26 cellular contexts compared by ENCODE assay signal in the genomic region with DNA sequence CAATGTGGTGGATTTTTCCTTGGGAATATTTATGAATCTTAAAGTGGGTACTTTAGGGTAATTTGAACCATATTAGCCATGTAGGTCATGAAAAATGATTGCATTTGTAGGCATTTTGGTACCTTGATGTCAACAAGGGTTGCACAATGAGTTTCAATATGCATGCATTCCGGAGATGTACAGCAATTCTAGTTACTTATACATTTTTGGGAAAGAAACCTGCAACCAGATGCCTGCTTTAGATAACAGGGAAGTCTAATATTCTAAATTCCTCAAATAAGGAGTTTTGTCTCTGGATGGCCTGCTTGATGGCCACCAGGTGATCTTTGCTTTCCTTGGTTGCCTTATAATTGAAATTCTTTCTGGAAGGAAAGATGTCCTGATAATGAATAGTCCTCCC.
A peak's percentile ranks its signal among the peaks of the same experiment; 100 is the strongest.
DNase-seq lines count a peak whose midpoint lies in the region; ATAC-seq and TF ChIP-seq lines count a peak whose summit lies in the region.
"Had no signal": no experiment of that assay in that cellular context is flagged by ENCODE, and none has a peak within 500 bp of the region (broad histone marks: within the 10 kb centered on the region; RNA-seq: fewer than 3 reads in every experiment).

No MANE protein-coding gene starts in this region.

- H3K36me3 ChIP-seq in trophoblast cell (ENCODE audit: control insufficient read depth in 1 of 2, insufficient read depth in 2 of 2, low read length in 2 of 2) (no peaks in the 10 kb centered on the region), transverse colon (no peaks in the 10 kb centered on the region)
- H3K36me3 ChIP-seq: BE2C, BLaER1 had no signal

- TF ChIP-seq CTCF in transverse colon (IDR thresholded peaks at IDR 0.05) = no peak

- no peak overlapping the region for H3K14ac ChIP-seq in trophoblast cell (ENCODE audit: low read length)

- in situ Hi-C loops in transverse colon (cut with MboI; ENCODE audit: low pct_ligation_motif_present in 1 of 4, low pct_unique_long_range_greater_than_20kb in 1 of 4, low sequenced_read_pairs in 3 of 4) = no loop called here

- no peak overlapping the region for H2AK5ac ChIP-seq in trophoblast cell (ENCODE audit: low read length)

- no peaks in the 10 kb centered on the region for H3K27me3 Mint-ChIP-seq in activated T-cell treated with anti-CD3 and anti-CD28 coated beads, Interleukin-2, amount 50 U/mL, for 72 hours (ENCODE audit: low read depth)
- no peaks in the 10 kb centered on the region for H3K27me3 Mint-ChIP-seq in activated T-cell treated with anti-CD3 and anti-CD28 coated beads, Interleukin-2, amount 50 U/mL, for 4 hours (ENCODE audit: low read depth)
- no peaks in the 10 kb centered on the region for H3K27me3 Mint-ChIP-seq in memory B cell
- H3K27me3 Mint-ChIP-seq: CD4-positive, alpha-beta memory T cell; CD4-positive, CD25-positive, alpha-beta regulatory T cell had no signal

- H3K27me3 ChIP-seq in trophoblast cell (ENCODE audit: insufficient read depth, low read length) = no peaks in the 10 kb centered on the region
- H3K27me3 ChIP-seq in transverse colon = no peaks in the 10 kb centered on the region
- H3K27me3 ChIP-seq: BE2C, BLaER1 had no signal

- peaks cover 29% of the 10 kb centered on the region for H3K79me1 ChIP-seq in trophoblast cell (ENCODE audit: low read length)

- no peak overlapping the region for H3K9ac ChIP-seq in trophoblast cell (ENCODE audit: low read length)
- H3K9ac ChIP-seq: BLaER1 had no signal

- ATAC-seq in activated T-cell treated with anti-CD3 and anti-CD28 coated beads, Interleukin-2, amount 50 U/mL, for 72 hours (replicated peaks in 1 of 2) = no peak
- no peak for ATAC-seq in activated T-cell treated with anti-CD3 and anti-CD28 coated beads, Interleukin-2, amount 50 U/mL, for 4 hours
- no peak for ATAC-seq in memory B cell (ENCODE audit: low read depth)
- ATAC-seq: A549 had no signal

- H3K9me3 Mint-ChIP-seq in activated T-cell treated with anti-CD3 and anti-CD28 coated beads, Interleukin-2, amount 50 U/mL, for 72 hours = no peaks in the 10 kb centered on the region
- H3K9me3 Mint-ChIP-seq in activated T-cell treated with anti-CD3 and anti-CD28 coated beads, Interleukin-2, amount 50 U/mL, for 4 hours = no peaks in the 10 kb centered on the region
- no peaks in the 10 kb centered on the region for H3K9me3 Mint-ChIP-seq in memory B cell

- no peak overlapping the region for H3K23ac ChIP-seq in trophoblast cell (ENCODE audit: low read length)

- no peak for TF ChIP-seq POLR2A in transverse colon (IDR thresholded peaks at IDR 0.05)

- no peak overlapping the region for H3K4me3 ChIP-seq in trophoblast cell (ENCODE audit: low read depth, low read length)
- no peak overlapping the region for H3K4me3 ChIP-seq in transverse colon
- H3K4me3 ChIP-seq: A549, BLaER1, GM12878 had no signal

- peaks cover 1% of the 10 kb centered on the region for H3K79me2 ChIP-seq in trophoblast cell (ENCODE audit: control insufficient read depth, insufficient read depth, low read length, poor library complexity)

- no peak overlapping the region for H3K4me3 Mint-ChIP-seq in activated T-cell treated with anti-CD3 and anti-CD28 coated beads, Interleukin-2, amount 50 U/mL, for 72 hours
- no peak overlapping the region for H3K4me3 Mint-ChIP-seq in activated T-cell treated with anti-CD3 and anti-CD28 coated beads, Interleukin-2, amount 50 U/mL, for 4 hours
- no peak overlapping the region for H3K4me3 Mint-ChIP-seq in memory B cell
- H3K4me3 Mint-ChIP-seq: CD14-positive monocyte; CD4-positive, alpha-beta memory T cell; CD4-positive, CD25-positive, alpha-beta regulatory T cell; CD8-positive, alpha-beta memory T cell had no signal

- no peak overlapping the region for H3K4ac ChIP-seq in trophoblast cell (ENCODE audit: low read depth, low read length)

- H3K9me3 ChIP-seq in trophoblast cell (ENCODE audit: insufficient read depth, low read depth, low read length) (no peaks in the 10 kb centered on the region), transverse colon (no peaks in the 10 kb centered on the region)
- H3K9me3 ChIP-seq: A549, BE2C, BLaER1 had no signal

- no peak for DNase-seq in activated T-cell treated with anti-CD3 and anti-CD28 coated beads, Interleukin-2, amount 50 U/mL, for 72 hours
- no peak for DNase-seq in activated T-cell treated with anti-CD3 and anti-CD28 coated beads, Interleukin-2, amount 50 U/mL, for 4 hours
- DNase-seq in memory B cell (ENCODE audit: low spot score in 2 of 2) (no peak), trophoblast cell (peak; percentile 58 to 93), transverse colon (no peak), cerebellar nuclear complex (lab: John Stamatoyannopoulos, UW) (no peak)
- no peak for DNase-seq in stimulated activated CD4-positive, alpha-beta T cell treated with anti-CD3 and anti-CD28 coated beads, Interleukin-2, amount 100 ng/mL, for 24 hours
- DNase-seq: AML-193; BE2C; C1 segment of cervical spinal cord; CD4-positive, alpha-beta memory T cell; CD8-positive, alpha-beta memory T cell; COR-L47; DMS 273 treated with DMSO at 0.1 percent for 48 hours; DMS153; DMS53; DMS79; DND-41; EL; GDM1 had no signal

- no peaks in the 10 kb centered on the region for H3K4me1 Mint-ChIP-seq in activated T-cell treated with anti-CD3 and anti-CD28 coated beads, Interleukin-2, amount 50 U/mL, for 72 hours (ENCODE audit: low read depth)
- H3K4me1 Mint-ChIP-seq in activated T-cell treated with anti-CD3 and anti-CD28 coated beads, Interleukin-2, amount 50 U/mL, for 4 hours (ENCODE audit: low read depth) = peaks cover 1% of the 10 kb centered on the region
- H3K4me1 Mint-ChIP-seq in memory B cell = peaks cover 50% of the 10 kb centered on the region
- H3K4me1 Mint-ChIP-seq: CD8-positive, alpha-beta memory T cell had no signal

- H3K18ac ChIP-seq in trophoblast cell (ENCODE audit: low read length) = no peak overlapping the region

- intact Hi-C loops in transverse colon (cut with DNase I; ENCODE audit: low total_unique reads) = no loop called here

- no peak overlapping the region for H2BK5ac ChIP-seq in trophoblast cell (ENCODE audit: low read depth, low read length, poor library complexity)

- no peak overlapping the region for H4K91ac ChIP-seq in trophoblast cell (ENCODE audit: low read depth, low read length)

- H4K12ac ChIP-seq in trophoblast cell (ENCODE audit: low read depth, low read length) = no peak overlapping the region

- H2BK12ac ChIP-seq in trophoblast cell (ENCODE audit: low read length) = no peak overlapping the region

- peak overlapping the region; percentile 10 for H3K27ac Mint-ChIP-seq in activated T-cell treated with anti-CD3 and anti-CD28 coated beads, Interleukin-2, amount 50 U/mL, for 72 hours
- H3K27ac Mint-ChIP-seq in memory B cell = peak overlapping the region; percentile 21
- H3K27ac Mint-ChIP-seq: CD4-positive, alpha-beta memory T cell; CD4-positive, CD25-positive, alpha-beta regulatory T cell; CD8-positive, alpha-beta memory T cell had no signal

- TF ChIP-seq EP300 in transverse colon (IDR thresholded peaks at IDR 0.05; ENCODE audit: low read depth) = no peak

- H2AFZ ChIP-seq in trophoblast cell (ENCODE audit: insufficient read depth, low read length, poor library complexity) = no peak overlapping the region

- H3K36me3 Mint-ChIP-seq in activated T-cell treated with anti-CD3 and anti-CD28 coated beads, Interleukin-2, amount 50 U/mL, for 72 hours (ENCODE audit: insufficient read depth in 2 of 2) = no peaks in the 10 kb centered on the region
- no peaks in the 10 kb centered on the region for H3K36me3 Mint-ChIP-seq in activated T-cell treated with anti-CD3 and anti-CD28 coated beads, Interleukin-2, amount 50 U/mL, for 4 hours (ENCODE audit: insufficient read depth)
- no peaks in the 10 kb centered on the region for H3K36me3 Mint-ChIP-seq in memory B cell
- H3K36me3 Mint-ChIP-seq: CD14-positive monocyte had no signal

- H3K4me2 ChIP-seq in trophoblast cell (ENCODE audit: low read length) = no peak overlapping the region
- H3K4me2 ChIP-seq: A549, BLaER1 had no signal

- no peak overlapping the region for H4K8ac ChIP-seq in trophoblast cell (ENCODE audit: low read depth, low read length)

- no peak overlapping the region for H2BK120ac ChIP-seq in trophoblast cell (ENCODE audit: insufficient read depth, low read length, poor library complexity)

- no CpG with 5 or more reads among the region's 1 CpG for WGBS in trophoblast cell (ENCODE audit: extremely low coverage, insufficient coverage, insufficient read length)
- WGBS in transverse colon (ENCODE audit: low coverage in 1 of 2), 2 donors = 84 to 86% methylated on average over 1 of the region's 1 CpG

- H3K27ac ChIP-seq in trophoblast cell (ENCODE audit: low read depth, low read length) (peak overlapping the region; percentile 76), transverse colon (no peak overlapping the region)
- H3K27ac ChIP-seq: 22Rv1, A549, BLaER1 had no signal

- H3K4me1 ChIP-seq in trophoblast cell (ENCODE audit: control insufficient read depth in 1 of 2, insufficient read depth in 2 of 2, low read length in 2 of 2) (peaks cover 5 to 18% of the 10 kb centered on the region in 2 experiments), transverse colon (no peaks in the 10 kb centered on the region)
- H3K4me1 ChIP-seq: A549, BE2C had no signal

Comparison
In these comparisons a context has a peak if more than half of its experiments do, and no peak if none do; other contexts are left out.
1. DNase-seq: peak in trophoblast cell (2 of 2); none in activated T-cell treated with anti-CD3 and anti-CD28 coated beads, Interleukin-2, amount 50 U/mL, for 72 hours (0 of 2), activated T-cell treated with anti-CD3 and anti-CD28 coated beads, Interleukin-2, amount 50 U/mL, for 4 hours (single experiment), memory B cell (0 of 2), stimulated activated CD4-positive, alpha-beta T cell treated with anti-CD3 and anti-CD28 coated beads, Interleukin-2, amount 100 ng/mL, for 24 hours (0 of 2), transverse colon (single experiment) and cerebellar nuclear complex (0 of 2).